25 cellular contexts compared by ENCODE assay signal in genomic region chrX:42694260-42694815, GRCh38.
A peak's percentile ranks its signal among the peaks of the same experiment; 100 is the strongest.
DNase-seq lines count a peak whose midpoint lies in the region; ATAC-seq, FAIRE-seq and TF ChIP-seq lines count a peak whose summit lies in the region.
"Had no signal": no experiment of that assay in that cellular context is flagged by ENCODE, and none has a peak within 500 bp of the region (broad histone marks: within the 10 kb centered on the region; RNA-seq: fewer than 3 reads in every experiment).

No MANE protein-coding gene starts in this region.

- POLR2A ChIA-PET in activated CD4-positive, alpha-beta T cell treated with anti-CD3 and anti-CD28 coated beads, Interleukin-2, amount 10 ng/mL, durations not matched to agents 7 days and 5 days (lab: Charles Lee) = no interaction called here
- POLR2A ChIA-PET in K562 (lab: Yijun Ruan, JAX) = no interaction called here

- TF ChIP-seq EP300 in K562 (IDR thresholded peaks at IDR 0.05; ENCODE audit: low read length) = no peak

- H3K4me1 ChIP-seq in K562 (replicated peaks in 1 of 2; ENCODE audit: control insufficient read depth in 2 of 2, insufficient read depth in 2 of 2, low read length in 2 of 2) = no peaks in the 10 kb centered on the region
- no peaks in the 10 kb centered on the region for H3K4me1 ChIP-seq in endodermal cell (ENCODE audit: control insufficient read depth, insufficient read depth, low read length)
- H3K4me1 ChIP-seq: BE2C, HAP-1, upper lobe of right lung had no signal

- H3K4me1 Mint-ChIP-seq in activated CD4-positive, alpha-beta T cell treated with anti-CD3 and anti-CD28 coated beads, Interleukin-2, amount 10 ng/mL, durations not matched to agents 7 days and 5 days = no peaks in the 10 kb centered on the region
- peaks cover 4% of the 10 kb centered on the region for H3K4me1 Mint-ChIP-seq in endodermal cell

- H3K27ac ChIP-seq in K562 (ENCODE audit: extremely low read depth, low read depth, low read length) (no peak overlapping the region), endodermal cell (ENCODE audit: low read depth, low read length) (no peak overlapping the region)
- H3K27ac ChIP-seq: PC-9, upper lobe of right lung had no signal

- ATAC-seq in K562 (no peak), HG02884 (IDR thresholded peaks at IDR 0.05; ENCODE audit: unreplicated experiment) (no peak)
- ATAC-seq: right cardiac atrium, upper lobe of right lung had no signal

- no peaks in the 10 kb centered on the region for H3K79me2 ChIP-seq in K562 (ENCODE audit: control insufficient read depth, insufficient read depth, low read length)

- H3K36me3 ChIP-seq in K562 (ENCODE audit: control insufficient read depth, insufficient read depth, low read length) (no peaks in the 10 kb centered on the region), endodermal cell (ENCODE audit: control insufficient read depth, insufficient read depth, low read length) (no peaks in the 10 kb centered on the region)
- H3K36me3 ChIP-seq: BE2C, HAP-1, upper lobe of right lung had no signal

- BruUV-seq in K562 (replicated peaks; lab: Mats Ljungman, UMichigan) = no TSS peak

- H3K9me1 ChIP-seq in K562 (ENCODE audit: control insufficient read depth, insufficient read depth, low read length) = no peaks in the 10 kb centered on the region

- no peak overlapping the region for H3K4me3 ChIP-seq in K562
- no peak overlapping the region for H3K4me3 ChIP-seq in endodermal cell (ENCODE audit: low read length)
- H3K4me3 ChIP-seq: HAP-1, PC-9, upper lobe of right lung had no signal

- no peak for TF ChIP-seq RAD21 in K562 (CRISPR knock-in tag; conservative IDR thresholded peaks at IDR 0.05 in 1 of 2, IDR thresholded peaks at IDR 0.05 in 1 of 2)

- in situ Hi-C loops in K562 (cut with MboI) = no loop called here

- no peak overlapping the region for H3K4me3 Mint-ChIP-seq in activated CD4-positive, alpha-beta T cell treated with anti-CD3 and anti-CD28 coated beads, Interleukin-2, amount 10 ng/mL, durations not matched to agents 7 days and 5 days
- H3K4me3 Mint-ChIP-seq in endodermal cell = no peak overlapping the region
- H3K4me3 Mint-ChIP-seq: activated naive CD8-positive, alpha-beta T cell; activated T-cell treated with anti-CD3 and anti-CD28 coated beads, Interleukin-2, amount 50 U/mL, for 4 hours; naive B cell had no signal

- DNase-seq in activated CD4-positive, alpha-beta T cell treated with anti-CD3 and anti-CD28 coated beads, Interleukin-2, amount 50 U/mL, for 48 hours = peak; percentile 7 to 28
- no peak for DNase-seq in activated CD4-positive, alpha-beta T cell treated with anti-CD3 and anti-CD28 coated beads, Interleukin-2, amount 10 ng/mL, durations not matched to agents 7 days and 5 days
- DNase-seq in COLO829 (ENCODE audit: low spot score) (peak; percentile 19), K562 (ENCODE audit: extremely low read depth in 1 of 4, low spot score in 3 of 4) (no peak), posterior cingulate gyrus (peak in 8 of 10 donors; percentile 10 to 83 (median 36)), posterior vena cava (ENCODE audit: low spot score) (no peak), endodermal cell (no peak)
- DNase-seq: activated T-cell treated with anti-CD3 and anti-CD28 coated beads, Interleukin-2, amount 50 U/mL, for 4 hours; BE2C; Kasumi-1; naive B cell; NCI-H1105 treated with DMSO at 0.1 percent for 48 hours; NCI-H2081; NCI-H446; occipital lobe; PC-9; right cardiac atrium; SIG-M5; upper lobe of right lung had no signal

- intact Hi-C loops in K562 (cut with micrococcal nuclease) (no loop called here), posterior cingulate gyrus (cut with DNase I) (no loop called here), posterior vena cava (cut with DNase I) (no loop called here)

- H3K9me3 ChIP-seq in K562 (replicated peaks; ENCODE audit: control insufficient read depth, insufficient read depth, low read depth, low read length) (no peaks in the 10 kb centered on the region), endodermal cell (ENCODE audit: control insufficient read depth, low read length) (no peaks in the 10 kb centered on the region)
- H3K9me3 ChIP-seq: BE2C, HAP-1, upper lobe of right lung had no signal

- no peaks in the 10 kb centered on the region for H3K27me3 ChIP-seq in K562 (ENCODE audit: control insufficient read depth in 2 of 2, insufficient read depth in 2 of 2, low read length in 2 of 2)
- no peaks in the 10 kb centered on the region for H3K27me3 ChIP-seq in endodermal cell (ENCODE audit: control insufficient read depth, insufficient read depth, low read length, poor library complexity, severe bottlenecking)
- H3K27me3 ChIP-seq: BE2C, upper lobe of right lung had no signal

- no peak overlapping the region for H3K9ac ChIP-seq in K562 (ENCODE audit: insufficient read depth in 1 of 2, low read depth in 2 of 2, low read length in 2 of 2)
- H3K9ac ChIP-seq in endodermal cell (ENCODE audit: extremely low read depth, low read length, poor library complexity, severe bottlenecking) = no peak overlapping the region

- H3K27me3 Mint-ChIP-seq in activated CD4-positive, alpha-beta T cell treated with anti-CD3 and anti-CD28 coated beads, Interleukin-2, amount 10 ng/mL, durations not matched to agents 7 days and 5 days = no peaks in the 10 kb centered on the region
- H3K27me3 Mint-ChIP-seq in endodermal cell (ENCODE audit: insufficient read depth) = no peaks in the 10 kb centered on the region
- H3K27me3 Mint-ChIP-seq: activated naive CD8-positive, alpha-beta T cell had no signal

- no peak for FAIRE-seq in K562 (lab: Jason Lieb, UNC)
- FAIRE-seq: A204.1, GM18507, keratinocyte had no signal

- CTCF ChIA-PET in activated CD4-positive, alpha-beta T cell treated with anti-CD3 and anti-CD28 coated beads, Interleukin-2, amount 10 ng/mL, durations not matched to agents 7 days and 5 days (lab: Charles Lee) = interaction anchor here (1.2 to 1.3 kb wide), 2 partner anchors 9 to 21 kb away, joined by 3 read pairs; no protein-coding TSS in a partner anchor
- CTCF ChIA-PET in K562 (lab: Yijun Ruan, JAX; ENCODE audit: low intra/inter-chr PET ratio) = no interaction called here

- no peak overlapping the region for H3K27ac Mint-ChIP-seq in activated CD4-positive, alpha-beta T cell treated with anti-CD3 and anti-CD28 coated beads, Interleukin-2, amount 10 ng/mL, durations not matched to agents 7 days and 5 days
- H3K27ac Mint-ChIP-seq in endodermal cell = no peak overlapping the region
- H3K27ac Mint-ChIP-seq: activated naive CD8-positive, alpha-beta T cell had no signal

- no peaks in the 10 kb centered on the region for H4K20me1 ChIP-seq in K562 (replicated peaks; ENCODE audit: control insufficient read depth, insufficient read depth, low read length)

- no peak for TF ChIP-seq POLR2A in K562 (conservative IDR thresholded peaks at IDR 0.05)

- 0% methylated on average over 1 of the region's 1 CpG for WGBS in K562 (ENCODE audit: insufficient coverage, low coverage, missing lambda C conversion rate)
- WGBS in endodermal cell (ENCODE audit: insufficient coverage in 1 of 2, insufficient read length in 1 of 2), 2 experiments = 83 to 95% methylated on average over 1 of the region's 1 CpG

- H3K9me3 Mint-ChIP-seq in activated CD4-positive, alpha-beta T cell treated with anti-CD3 and anti-CD28 coated beads, Interleukin-2, amount 10 ng/mL, durations not matched to agents 7 days and 5 days = peaks cover 4% of the 10 kb centered on the region
- no peaks in the 10 kb centered on the region for H3K9me3 Mint-ChIP-seq in endodermal cell
- H3K9me3 Mint-ChIP-seq: activated T-cell treated with anti-CD3 and anti-CD28 coated beads, Interleukin-2, amount 50 U/mL, for 4 hours had no signal

- TF ChIP-seq CTCF in K562 (IDR thresholded peaks at IDR 0.05 in 2 of 3, conservative IDR thresholded peaks at IDR 0.05 in 1 of 3; ENCODE audit: insufficient read depth in 2 of 3, low read depth in 1 of 3, low read length in 3 of 3) (no peak), endodermal cell (conservative IDR thresholded peaks at IDR 0.05) (no peak)

- H3K4me2 ChIP-seq in K562 (ENCODE audit: insufficient read depth, low read length) = no peak overlapping the region
- H3K4me2 ChIP-seq: PC-9 had no signal

- no peak overlapping the region for H2AFZ ChIP-seq in K562 (ENCODE audit: low read depth, low read length)
- H2AFZ ChIP-seq: PC-9 had no signal

- no peaks in the 10 kb centered on the region for H3K36me3 Mint-ChIP-seq in activated CD4-positive, alpha-beta T cell treated with anti-CD3 and anti-CD28 coated beads, Interleukin-2, amount 10 ng/mL, durations not matched to agents 7 days and 5 days (ENCODE audit: low read depth)
- no peaks in the 10 kb centered on the region for H3K36me3 Mint-ChIP-seq in endodermal cell (ENCODE audit: low read depth)
- H3K36me3 Mint-ChIP-seq: activated naive CD8-positive, alpha-beta T cell; naive B cell had no signal

TF ChIP-seq in K562, 482 proteins besides CTCF, POLR2A, EP300 and RAD21:
- TF ChIP-seq RNF219 (CRISPR knock-in tag; IDR thresholded peaks at IDR 0.05) (no peak), BHLHE40 (IDR thresholded peaks at IDR 0.05; ENCODE audit: low read length) (no peak), RFX1 (IDR thresholded peaks at IDR 0.05) (peak; percentile 53), NFXL1 (CRISPR knock-in tag; IDR thresholded peaks at IDR 0.05) (no peak)
TF ChIP-seq in K562: peak in this region for 1.

Comparison
In these comparisons a context has a peak if more than half of its experiments do, and no peak if none do; other contexts are left out.
1. DNase-seq: peak in activated CD4-positive, alpha-beta T cell treated with anti-CD3 and anti-CD28 coated beads, Interleukin-2, amount 50 U/mL, for 48 hours (2 of 2), COLO829 (single experiment) and posterior cingulate gyrus (8 of 10); none in activated CD4-positive, alpha-beta T cell treated with anti-CD3 and anti-CD28 coated beads, Interleukin-2, amount 10 ng/mL, durations not matched to agents 7 days and 5 days (single experiment), K562 (0 of 4), posterior vena cava (single experiment) and endodermal cell (single experiment).